Comparison of ENCODE assay signal across 32 cellular contexts in genomic region chr18:72407048-72407447, GRCh38.
"Had no signal": no experiment of that assay in that cellular context is flagged by ENCODE, and none has a peak within 500 bp of the region (broad histone marks: within the 10 kb centered on the region; RNA-seq: fewer than 3 reads in every experiment).

No MANE protein-coding gene starts in this region.

- FAIRE-seq: colon, endometrium, endothelial cell of umbilical vein had no signal

- ATAC-seq: activated CD4-positive, alpha-beta T cell treated with anti-CD3 and anti-CD28 coated beads for 36 hours; activated CD8-positive, alpha-beta memory T cell treated with anti-CD3 and anti-CD28 coated beads, Interleukin-2, amount 10 ng/mL, durations not matched to agents 7 days and 5 days; activated CD8-positive, alpha-beta T cell treated with anti-CD3 and anti-CD28 coated beads, Interleukin-2, amount 10 ng/mL, durations not matched to agents 7 days and 5 days; activated naive CD8-positive, alpha-beta T cell treated with anti-CD3 and anti-CD28 coated beads, Interleukin-2, amount 50 U/mL, for 24 hours; body of pancreas; foreskin keratinocyte; gastrocnemius medialis; heart left ventricle had no signal

- H3K4me1 ChIP-seq: adrenal gland, body of pancreas, breast epithelium, esophagus squamous epithelium, foreskin keratinocyte, gastrocnemius medialis, heart left ventricle had no signal

- H3K4me3 ChIP-seq: adrenal gland, body of pancreas, breast epithelium, esophagus squamous epithelium, gastrocnemius medialis, heart left ventricle had no signal

- H3K27ac ChIP-seq: adrenal gland, body of pancreas, breast epithelium, epithelial cell of prostate, esophagus squamous epithelium, foreskin keratinocyte, gastrocnemius medialis, heart left ventricle had no signal

- DNase-seq: activated CD4-positive, alpha-beta memory T cell treated with anti-CD3 and anti-CD28 coated beads for 36 hours; activated CD4-positive, alpha-beta T cell treated with anti-CD3 and anti-CD28 coated beads for 36 hours; activated CD4-positive, alpha-beta T cell treated with anti-CD3 and anti-CD28 coated beads, Interleukin-2, amount 10 ng/mL, durations not matched to agents 24 days and 14 days; activated CD4-positive, CD25-positive, alpha-beta regulatory T cell; activated CD4-positive, CD25-positive, alpha-beta regulatory T cell treated with anti-CD3 and anti-CD28 coated beads, Interleukin-2, amount 50 U/mL, for 72 hours; activated CD8-positive, alpha-beta memory T cell treated with anti-CD3 and anti-CD28 coated beads, Interleukin-2, amount 10 ng/mL, durations not matched to agents 7 days and 5 days; activated CD8-positive, alpha-beta memory T cell treated with anti-CD3 and anti-CD28 coated beads, Interleukin-2, amount 50 U/mL, for 4 hours; activated CD8-positive, alpha-beta T cell treated with anti-CD3 and anti-CD28 coated beads, Interleukin-2, amount 10 ng/mL, durations not matched to agents 7 days and 5 days; activated effector memory CD4-positive, alpha-beta T cell treated with anti-CD3 and anti-CD28 coated beads, Interleukin-2, amount 50 U/mL, for 16 hours; activated naive CD4-positive, alpha-beta T cell treated with anti-CD3 and anti-CD28 coated beads for 36 hours; activated naive CD8-positive, alpha-beta T cell treated with anti-CD3 and anti-CD28 coated beads for 36 hours; activated naive CD8-positive, alpha-beta T cell treated with anti-CD3 and anti-CD28 coated beads, Interleukin-2, amount 50 U/mL, for 24 hours; activated T-cell treated with anti-CD3 and anti-CD28 coated beads, Interleukin-2, amount 50 U/mL, for 1 hour; activated T-cell treated with anti-CD3 and anti-CD28 coated beads, Interleukin-2, amount 50 U/mL, for 48 hours; adrenal gland; amygdala; aorta; body of pancreas; cortex of kidney; dermis blood vessel endothelial cell; effector CD4-positive, alpha-beta T cell; esophagus squamous epithelium; foreskin keratinocyte; gastrocnemius medialis; glutamatergic neuron; heart left ventricle; T-helper 2 cell had no signal

- H3K27me3 ChIP-seq: adrenal gland, body of pancreas, breast epithelium, esophagus squamous epithelium, foreskin keratinocyte, gastrocnemius medialis, heart left ventricle had no signal

- H3K9me3 ChIP-seq: body of pancreas, gastrocnemius medialis had no signal

- H3K36me3 ChIP-seq: adrenal gland, breast epithelium, esophagus squamous epithelium, gastrocnemius medialis, heart left ventricle had no signal
